Comparison of ENCODE assay signal across 10 cellular contexts in genomic region chr1:31707711-31708110, GRCh38. TPM values are rescaled to one million over a fixed set of nuclear protein-coding genes. Genes with fewer than 3 reads are reported as not detected.
DNase-seq lines count a peak whose midpoint lies in the region; ATAC-seq and TF ChIP-seq lines count a peak whose summit lies in the region.
"Had no signal": no experiment of that assay in that cellular context is flagged by ENCODE, and none has a peak within 500 bp of the region (broad histone marks: within the 10 kb centered on the region; RNA-seq: fewer than 3 reads in every experiment).

No MANE protein-coding gene starts in this region.

- peak; percentile 62 for TF ChIP-seq CTCF in HEK293 (tag by site-specific recombination; IDR thresholded peaks at IDR 0.05)
- TF ChIP-seq CTCF in WTC11 (IDR thresholded peaks at IDR 0.05), result no peak

- H3K36me3 ChIP-seq in HEK293 (ENCODE audit: control insufficient read depth in 2 of 2, insufficient read depth in 1 of 2, low read length in 2 of 2) (no peaks in the 10 kb centered on the region), mesenchymal stem cell (ENCODE audit: control insufficient read depth in 1 of 2, insufficient read depth in 2 of 2, low read depth in 1 of 2, low read length in 2 of 2) (no peaks in the 10 kb centered on the region)

- H3K23ac ChIP-seq in mesenchymal stem cell (ENCODE audit: low read length in 2 of 2), result no peak overlapping the region

- peak overlapping the region; percentile 40 for H3K27ac Mint-ChIP-seq in WTC11

- 59% methylated on average over 5 of the region's 5 CpGs for WGBS in mesenchymal stem cell

- H3K14ac ChIP-seq in mesenchymal stem cell (ENCODE audit: low read length in 2 of 2), result peak overlapping the region in 1 of 2 experiments; percentile 26

- H3K4me1 ChIP-seq in HEK293 (ENCODE audit: control insufficient read depth, insufficient read depth, low read length) (no peaks in the 10 kb centered on the region), mesenchymal stem cell (ENCODE audit: control insufficient read depth, insufficient read depth, low read depth, low read length) (peaks cover 57% of the 10 kb centered on the region)

- peak overlapping the region; percentile 34 for H3K9ac ChIP-seq in mesenchymal stem cell (ENCODE audit: low read length)
- H3K9ac ChIP-seq: KMS-11 had no signal

- H2AFZ ChIP-seq in mesenchymal stem cell (ENCODE audit: low read depth, low read length), result no peak overlapping the region

- H3K4me3 ChIP-seq in HEK293 (ENCODE audit: low read depth, low read length), result no peak overlapping the region
- no peak overlapping the region for H3K4me3 ChIP-seq in mesenchymal stem cell (ENCODE audit: insufficient read depth in 1 of 2, low read depth in 1 of 2, low read length in 2 of 2)

- no peaks in the 10 kb centered on the region for H3K9me3 Mint-ChIP-seq in WTC11

- H4K8ac ChIP-seq in mesenchymal stem cell (ENCODE audit: low read length), result no peak overlapping the region

- no peaks in the 10 kb centered on the region for H3K27me3 ChIP-seq in mesenchymal stem cell (ENCODE audit: control insufficient read depth in 1 of 2, insufficient read depth in 1 of 2, low read length in 2 of 2)

- H3K27me3 Mint-ChIP-seq in WTC11 (ENCODE audit: low read depth), result peaks cover 6% of the 10 kb centered on the region

- no peaks in the 10 kb centered on the region for H3K36me3 Mint-ChIP-seq in WTC11

- peak overlapping the region in 1 of 2 experiments; percentile 15 for H2BK12ac ChIP-seq in mesenchymal stem cell (ENCODE audit: low read length in 2 of 2)

- peaks cover 41% of the 10 kb centered on the region for H3K4me1 Mint-ChIP-seq in WTC11

- no peaks in the 10 kb centered on the region for H3K9me3 ChIP-seq in HEK293 (ENCODE audit: control insufficient read depth, insufficient read depth, low read depth, low read length)
- H3K9me3 ChIP-seq in mesenchymal stem cell (ENCODE audit: control insufficient read depth, low read length), result no peaks in the 10 kb centered on the region

- H3K4me3 Mint-ChIP-seq in WTC11, result no peak overlapping the region

- no peak overlapping the region for H2BK15ac ChIP-seq in mesenchymal stem cell (ENCODE audit: low read depth, poor library complexity, severe bottlenecking)

- no peak overlapping the region for H3K4me2 ChIP-seq in mesenchymal stem cell (ENCODE audit: low read length, poor library complexity, severe bottlenecking)
- H3K4me2 ChIP-seq: KMS-11 had no signal

- H2BK120ac ChIP-seq in mesenchymal stem cell (ENCODE audit: low read depth, low read length), result no peak overlapping the region

- ATAC-seq in WTC11 (no peak), GM18519 (IDR thresholded peaks at IDR 0.05; ENCODE audit: low FRiP score, unreplicated experiment) (no peak), HG03139 (IDR thresholded peaks at IDR 0.05; ENCODE audit: unreplicated experiment) (no peak)

- H2BK5ac ChIP-seq in mesenchymal stem cell (ENCODE audit: low read depth, low read length, poor library complexity, severe bottlenecking), result no peak overlapping the region

- no peaks in the 10 kb centered on the region for H3K79me1 ChIP-seq in mesenchymal stem cell (replicated peaks; ENCODE audit: low read length, poor library complexity, severe bottlenecking)

- DNase-seq in Daoy (ENCODE audit: low read depth) (peak; percentile 83), WTC11 (ENCODE audit: low spot score) (no peak), mesenchymal stem cell (peak; percentile 49), NCI-H1105 treated with DMSO at 0.1 percent for 48 hours (lab: John Stamatoyannopoulos, UW) (no peak), NCI-H1092 (lab: John Stamatoyannopoulos, UW) (no peak)
- DNase-seq: effector CD4-positive, alpha-beta T cell had no signal

- POLR2A ChIA-PET in HEK293 (lab: Yijun Ruan, JAX), result interaction anchor here (1.2 kb wide), 1 partner anchor 13 kb away, joined by 3 read pairs; no protein-coding TSS in a partner anchor
- POLR2A ChIA-PET in WTC11 (lab: Charles Lee), result no interaction called here

- no peak overlapping the region for H4K91ac ChIP-seq in mesenchymal stem cell (ENCODE audit: low read length)

- CTCF ChIA-PET in HEK293 (lab: Yijun Ruan, JAX), result interaction anchor here (0.6 to 3.2 kb wide), 7 partner anchors 9 to 425 kb away, joined by 3 to 19 read pairs (median 4); no protein-coding TSS in a partner anchor
- CTCF ChIA-PET in WTC11 (lab: Charles Lee), result interaction anchor here (0.8 to 3.5 kb wide), 10 partner anchors 8 to 90 kb away, joined by 3 to 21 read pairs (median 6); no protein-coding TSS in a partner anchor

- H3K27ac ChIP-seq in HEK293 (ENCODE audit: extremely low read depth, low read depth, low read length) (no peak overlapping the region), mesenchymal stem cell (ENCODE audit: low read length, poor library complexity, severe bottlenecking) (no peak overlapping the region)
- H3K27ac ChIP-seq: KMS-11 had no signal

- H2AK5ac ChIP-seq in mesenchymal stem cell (ENCODE audit: low read length, severe bottlenecking), result peak overlapping the region; percentile 26

- H3K18ac ChIP-seq in mesenchymal stem cell (ENCODE audit: low read depth in 1 of 2, low read length in 2 of 2), result peak overlapping the region; percentile 63 to 80

- peak overlapping the region in 1 of 2 experiments; percentile 7 for H3K4ac ChIP-seq in mesenchymal stem cell (ENCODE audit: low read depth in 1 of 2, low read length in 2 of 2)

TF ChIP-seq in HEK293, 187 proteins besides CTCF, POLR2A, EP300 and RAD21:
- peak; percentile 73 for TF ChIP-seq ZFHX2 (tag by site-specific recombination; conservative IDR thresholded peaks at IDR 0.05)
- peak; percentile 83 for TF ChIP-seq PRDM1 (tag by site-specific recombination; IDR thresholded peaks at IDR 0.05)
- peak; percentile 69; the same call in 1 of the 2 replicates for TF ChIP-seq EGR2 (tag by site-specific recombination; IDR thresholded peaks at IDR 0.05; ENCODE audit: low read depth)
- TF ChIP-seq, protein P1, sequence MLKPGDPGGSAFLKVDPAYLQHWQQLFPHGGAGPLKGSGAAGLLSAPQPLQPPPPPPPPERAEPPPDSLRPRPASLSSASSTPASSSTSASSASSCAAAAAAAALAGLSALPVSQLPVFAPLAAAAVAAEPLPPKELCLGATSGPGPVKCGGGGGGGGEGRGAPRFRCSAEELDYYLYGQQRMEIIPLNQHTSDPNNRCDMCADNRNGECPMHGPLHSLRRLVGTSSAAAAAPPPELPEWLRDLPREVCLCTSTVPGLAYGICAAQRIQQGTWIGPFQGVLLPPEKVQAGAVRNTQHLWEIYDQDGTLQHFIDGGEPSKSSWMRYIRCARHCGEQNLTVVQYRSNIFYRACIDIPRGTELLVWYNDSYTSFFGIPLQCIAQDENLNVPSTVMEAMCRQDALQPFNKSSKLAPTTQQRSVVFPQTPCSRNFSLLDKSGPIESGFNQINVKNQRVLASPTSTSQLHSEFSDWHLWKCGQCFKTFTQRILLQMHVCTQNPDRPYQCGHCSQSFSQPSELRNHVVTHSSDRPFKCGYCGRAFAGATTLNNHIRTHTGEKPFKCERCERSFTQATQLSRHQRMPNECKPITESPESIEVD (tag by site-specific recombination; IDR thresholded peaks at IDR 0.05), result no peak

TF ChIP-seq in WTC11, 78 proteins besides CTCF, POLR2A, EP300 and RAD21 (continues in another document):
- no peak for TF ChIP-seq CREM (CRISPR knock-in tag; IDR thresholded peaks at IDR 0.05)
- TF ChIP-seq ZNF425 (CRISPR knock-in tag; conservative IDR thresholded peaks at IDR 0.05), result no peak
- no peak for TF ChIP-seq EMX1 (CRISPR knock-in tag; IDR thresholded peaks at IDR 0.05)
- no peak for TF ChIP-seq FOXP1 (CRISPR knock-in tag; IDR thresholded peaks at IDR 0.05; ENCODE audit: borderline replicate concordance)
- TF ChIP-seq, protein P2, sequence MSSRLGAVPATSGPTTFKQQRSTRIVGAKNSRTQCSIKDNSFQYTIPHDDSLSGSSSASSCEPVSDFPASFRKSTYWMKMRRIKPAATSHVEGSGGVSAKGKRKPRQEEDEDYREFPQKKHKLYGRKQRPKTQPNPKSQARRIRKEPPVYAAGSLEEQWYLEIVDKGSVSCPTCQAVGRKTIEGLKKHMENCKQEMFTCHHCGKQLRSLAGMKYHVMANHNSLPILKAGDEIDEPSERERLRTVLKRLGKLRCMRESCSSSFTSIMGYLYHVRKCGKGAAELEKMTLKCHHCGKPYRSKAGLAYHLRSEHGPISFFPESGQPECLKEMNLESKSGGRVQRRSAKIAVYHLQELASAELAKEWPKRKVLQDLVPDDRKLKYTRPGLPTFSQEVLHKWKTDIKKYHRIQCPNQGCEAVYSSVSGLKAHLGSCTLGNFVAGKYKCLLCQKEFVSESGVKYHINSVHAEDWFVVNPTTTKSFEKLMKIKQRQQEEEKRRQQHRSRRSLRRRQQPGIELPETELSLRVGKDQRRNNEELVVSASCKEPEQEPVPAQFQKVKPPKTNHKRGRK (CRISPR knock-in tag; IDR thresholded peaks at IDR 0.05; ENCODE audit: borderline replicate concordance), result no peak
- no peak for TF ChIP-seq SMAD3 (CRISPR knock-in tag; IDR thresholded peaks at IDR 0.05; ENCODE audit: borderline replicate concordance)
- TF ChIP-seq, protein P3, sequence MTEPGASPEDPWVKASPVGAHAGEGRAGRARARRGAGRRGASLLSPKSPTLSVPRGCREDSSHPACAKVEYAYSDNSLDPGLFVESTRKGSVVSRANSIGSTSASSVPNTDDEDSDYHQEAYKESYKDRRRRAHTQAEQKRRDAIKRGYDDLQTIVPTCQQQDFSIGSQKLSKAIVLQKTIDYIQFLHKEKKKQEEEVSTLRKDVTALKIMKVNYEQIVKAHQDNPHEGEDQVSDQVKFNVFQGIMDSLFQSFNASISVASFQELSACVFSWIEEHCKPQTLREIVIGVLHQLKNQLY (CRISPR knock-in tag; IDR thresholded peaks at IDR 0.05), result no peak

RNA-seq across cellular contexts. Expression of gene COL16A1, which starts 3.9 kb away (rescaled TPM):
- 28.7 and 38.2 TPM in 2 replicates for total RNA-seq in Daoy (2014; rRNA removed; shearing (Covaris generic))
- total RNA-seq in WTC11 (2021), result 8.8 to 11.0 TPM (median 9.6 TPM) in 3 replicates
- polyA plus RNA-seq in mesenchymal stem cell (2013, experiment 1 of 2), result 20.9 TPM
- 18.3 TPM for polyA plus RNA-seq in mesenchymal stem cell (2013, experiment 2 of 2)

RNA-seq across cellular contexts. Expression of gene ADGRB2, which starts 56.4 kb away (rescaled TPM):
- total RNA-seq in Daoy (2014; rRNA removed; shearing (Covaris generic)), result 4.7 and 9.4 TPM in 2 replicates
- 29.6 to 39.3 TPM (median 30.1 TPM) in 3 replicates for total RNA-seq in WTC11 (2021)
- 6.1 TPM for polyA plus RNA-seq in mesenchymal stem cell (2013, experiment 1 of 2)
- 5.3 TPM for polyA plus RNA-seq in mesenchymal stem cell (2013, experiment 2 of 2)

Comparison
In these comparisons a context has a peak if more than half of its experiments do, and no peak if none do; other contexts are left out.
1. DNase-seq: peak in Daoy (single experiment) and mesenchymal stem cell (single experiment); none in WTC11 (single experiment), NCI-H1105 treated with DMSO at 0.1 percent for 48 hours (single experiment) and NCI-H1092 (single experiment).